ENCODE assay signal across 9 cellular contexts in genomic region chr13:97810152-97810551, GRCh38.
A peak's percentile ranks its signal among the peaks of the same experiment; 100 is the strongest.
DNase-seq lines count a peak whose midpoint lies in the region; ATAC-seq and TF ChIP-seq lines count a peak whose summit lies in the region.
"Had no signal": no experiment of that assay in that cellular context is flagged by ENCODE, and none has a peak within 500 bp of the region (broad histone marks: within the 10 kb centered on the region; RNA-seq: fewer than 3 reads in every experiment).

No MANE protein-coding gene starts in this region.

- peaks cover 22% of the 10 kb centered on the region for H3K27me3 Mint-ChIP-seq in chondrocyte (ENCODE audit: low read depth)
- peaks cover 19% of the 10 kb centered on the region for H3K27me3 Mint-ChIP-seq in neural crest cell (ENCODE audit: low read depth)
- H3K27me3 Mint-ChIP-seq in activated CD4-positive, alpha-beta T cell treated with anti-CD3 and anti-CD28 coated beads, Interleukin-2, amount 10 ng/mL, durations not matched to agents 7 days and 5 days, result peaks cover 13% of the 10 kb centered on the region

- no peak overlapping the region for H3K4me3 Mint-ChIP-seq in chondrocyte (ENCODE audit: unreplicated experiment)
- H3K4me3 Mint-ChIP-seq in neural crest cell, result no peak overlapping the region
- H3K4me3 Mint-ChIP-seq in activated CD4-positive, alpha-beta T cell treated with anti-CD3 and anti-CD28 coated beads, Interleukin-2, amount 10 ng/mL, durations not matched to agents 7 days and 5 days, result no peak overlapping the region

- H3K4me1 ChIP-seq in prostate gland (replicated peaks), result no peaks in the 10 kb centered on the region

- H3K9me3 Mint-ChIP-seq in chondrocyte (ENCODE audit: low read depth), result peaks cover 12% of the 10 kb centered on the region
- H3K9me3 Mint-ChIP-seq in neural crest cell, result peaks cover 3% of the 10 kb centered on the region
- H3K9me3 Mint-ChIP-seq in activated CD4-positive, alpha-beta T cell treated with anti-CD3 and anti-CD28 coated beads, Interleukin-2, amount 10 ng/mL, durations not matched to agents 7 days and 5 days, result no peaks in the 10 kb centered on the region

- H3K4me3 ChIP-seq in GM06990 (replicated peaks; ENCODE audit: low read depth, low read length), result no peak overlapping the region
- no peak overlapping the region for H3K4me3 ChIP-seq in prostate gland

- H3K36me3 ChIP-seq in GM06990 (ENCODE audit: control insufficient read depth, insufficient read depth, low read length), result no peaks in the 10 kb centered on the region
- no peaks in the 10 kb centered on the region for H3K36me3 ChIP-seq in prostate gland

- no peak overlapping the region for H3K27ac Mint-ChIP-seq in chondrocyte (ENCODE audit: unreplicated experiment)
- H3K27ac Mint-ChIP-seq in neural crest cell (ENCODE audit: unreplicated experiment), result no peak overlapping the region
- H3K27ac Mint-ChIP-seq in activated CD4-positive, alpha-beta T cell treated with anti-CD3 and anti-CD28 coated beads, Interleukin-2, amount 10 ng/mL, durations not matched to agents 7 days and 5 days, result no peak overlapping the region

- WGBS in prostate gland, result 14% methylated on average over 3 of the region's 3 CpGs

- no peaks in the 10 kb centered on the region; the same call in 1 of the 2 replicates for H3K27me3 ChIP-seq in GM06990 (replicated peaks; ENCODE audit: control insufficient read depth, insufficient read depth, low read length)
- no peaks in the 10 kb centered on the region for H3K27me3 ChIP-seq in prostate gland (replicated peaks; ENCODE audit: insufficient read depth)

- POLR2A ChIA-PET in activated CD4-positive, alpha-beta T cell treated with anti-CD3 and anti-CD28 coated beads, Interleukin-2, amount 10 ng/mL, durations not matched to agents 7 days and 5 days (lab: Charles Lee), result no interaction called here

- TF ChIP-seq CTCF in GM06990 (IDR thresholded peaks at IDR 0.05; ENCODE audit: insufficient read depth, low read length, poor library complexity, severe bottlenecking), result peak; percentile 25
- peak; percentile 89 for TF ChIP-seq CTCF in chondrocyte (IDR thresholded peaks at IDR 0.05)
- TF ChIP-seq CTCF in neural crest cell (conservative IDR thresholded peaks at IDR 0.05), result peak; percentile 70
- TF ChIP-seq CTCF in prostate gland (IDR thresholded peaks at IDR 0.05), result peak in 2 of 4 experiments; percentile 20 to 25

- no peaks in the 10 kb centered on the region for H3K36me3 Mint-ChIP-seq in chondrocyte (ENCODE audit: low read depth)
- H3K36me3 Mint-ChIP-seq in neural crest cell (ENCODE audit: low read depth), result no peaks in the 10 kb centered on the region
- H3K36me3 Mint-ChIP-seq in activated CD4-positive, alpha-beta T cell treated with anti-CD3 and anti-CD28 coated beads, Interleukin-2, amount 10 ng/mL, durations not matched to agents 7 days and 5 days (ENCODE audit: low read depth), result no peaks in the 10 kb centered on the region

- intact Hi-C loops in prostate gland (cut with DNase I), result no loop called here

- no peak for DNase-seq in GM06990 (ENCODE audit: extremely low read depth, insufficient read length)
- DNase-seq in NCI-H1417 treated with DMSO at 0.1 percent for 48 hours (lab: John Stamatoyannopoulos, UW), result peak; percentile 15
- no peak for DNase-seq in chondrocyte (ENCODE audit: low spot score)
- no peak for DNase-seq in neural crest cell (ENCODE audit: low read depth, low spot score)
- DNase-seq in prostate gland (ENCODE audit: low spot score), result no peak
- no peak for DNase-seq in activated CD4-positive, alpha-beta T cell treated with anti-CD3 and anti-CD28 coated beads, Interleukin-2, amount 10 ng/mL, durations not matched to agents 7 days and 5 days
- no peak for DNase-seq in activated CD4-positive, CD25-positive, alpha-beta regulatory T cell treated with anti-CD3 and anti-CD28 coated beads, Interleukin-2, amount 50 U/mL, for 72 hours
- DNase-seq: NCI-H187 had no signal

- TF ChIP-seq POLR2A in prostate gland (IDR thresholded peaks at IDR 0.05), result no peak

- H3K9me3 ChIP-seq in prostate gland, result no peaks in the 10 kb centered on the region

- CTCF ChIA-PET in activated CD4-positive, alpha-beta T cell treated with anti-CD3 and anti-CD28 coated beads, Interleukin-2, amount 10 ng/mL, durations not matched to agents 7 days and 5 days (lab: Charles Lee), result no interaction called here

- no peak for ATAC-seq in HG02623 (IDR thresholded peaks at IDR 0.05; ENCODE audit: unreplicated experiment)

- peaks cover 9% of the 10 kb centered on the region for H3K4me1 Mint-ChIP-seq in chondrocyte (ENCODE audit: low read depth)
- no peaks in the 10 kb centered on the region for H3K4me1 Mint-ChIP-seq in neural crest cell
- no peaks in the 10 kb centered on the region for H3K4me1 Mint-ChIP-seq in activated CD4-positive, alpha-beta T cell treated with anti-CD3 and anti-CD28 coated beads, Interleukin-2, amount 10 ng/mL, durations not matched to agents 7 days and 5 days

- no peak overlapping the region for H3K27ac ChIP-seq in prostate gland
